ENCODE assay signal across 9 cellular contexts in genomic region chr11:64313491-64314145, GRCh38. TPM values are rescaled to one million over a fixed set of nuclear protein-coding genes. Genes with fewer than 3 reads are reported as not detected.
DNase-seq lines count a peak whose midpoint lies in the region; ATAC-seq, FAIRE-seq and TF ChIP-seq lines count a peak whose summit lies in the region.
"Had no signal": no experiment of that assay in that cellular context is flagged by ENCODE, and none has a peak within 500 bp of the region (broad histone marks: within the 10 kb centered on the region; RNA-seq: fewer than 3 reads in every experiment).

No MANE protein-coding gene starts in this region.

- TF ChIP-seq POLR2A in stomach (IDR thresholded peaks at IDR 0.05), result no peak

- no peak for FAIRE-seq in astrocyte (lab: Jason Lieb, UNC)
- FAIRE-seq in keratinocyte (lab: Jason Lieb, UNC), result no peak

- TF ChIP-seq CTCF in HFFc6 (IDR thresholded peaks at IDR 0.05) (no peak), astrocyte (IDR thresholded peaks at IDR 0.05; ENCODE audit: insufficient read depth, low read depth, low read length) (no peak), keratinocyte (optimal IDR thresholded peaks at IDR 0.05 in 1 of 3, IDR thresholded peaks at IDR 0.05 in 1 of 3, conservative IDR thresholded peaks at IDR 0.05 in 1 of 3; ENCODE audit: extremely low read depth in 1 of 3, insufficient read depth in 2 of 3, low read length in 3 of 3) (peak in 1 of 3 experiments; percentile 23), stomach (IDR thresholded peaks at IDR 0.05) (no peak)

- no peaks in the 10 kb centered on the region for H3K9me1 ChIP-seq in keratinocyte (ENCODE audit: control insufficient read depth, extremely low read depth, insufficient read depth, low read length)

- no peak overlapping the region for H3K27ac ChIP-seq in astrocyte (ENCODE audit: low read depth, low read length)
- H3K27ac ChIP-seq in keratinocyte (ENCODE audit: control insufficient read depth, insufficient read depth, low read length), result no peak overlapping the region
- H3K27ac ChIP-seq in stomach, result peak overlapping the region; percentile 23 to 80 (median 65)
- no peak overlapping the region for H3K27ac ChIP-seq in CD4-positive, alpha-beta memory T cell (ENCODE audit: low read depth, low read length)
- H3K27ac ChIP-seq in mesendoderm (ENCODE audit: low read depth, low read length), result no peak overlapping the region

- H3K9me3 Mint-ChIP-seq in HFFc6 (no peaks in the 10 kb centered on the region), astrocyte (ENCODE audit: unreplicated experiment) (no peaks in the 10 kb centered on the region)
- H3K9me3 Mint-ChIP-seq in CD4-positive, alpha-beta memory T cell, result peaks cover 0 to 2% (median 0%) of the 10 kb centered on the region in 8 donors

- no peak overlapping the region for H3K23ac ChIP-seq in mesendoderm (ENCODE audit: low read length)

- H3K9me3 ChIP-seq in astrocyte (ENCODE audit: insufficient read depth, low read depth, low read length), result no peaks in the 10 kb centered on the region
- no peaks in the 10 kb centered on the region for H3K9me3 ChIP-seq in keratinocyte (ENCODE audit: control insufficient read depth, low read depth, low read length)
- H3K9me3 ChIP-seq in stomach, result no peaks in the 10 kb centered on the region
- H3K9me3 ChIP-seq in CD4-positive, alpha-beta memory T cell (ENCODE audit: control insufficient read depth in 1 of 2, low read length in 2 of 2), result no peaks in the 10 kb centered on the region

- ATAC-seq in HG02571 (IDR thresholded peaks at IDR 0.05; ENCODE audit: unreplicated experiment), result no peak

- no peak overlapping the region for H4K8ac ChIP-seq in mesendoderm (ENCODE audit: low read depth, low read length)

- H3K36me3 Mint-ChIP-seq in HFFc6 (ENCODE audit: low read depth) (peaks cover 13% of the 10 kb centered on the region), astrocyte (ENCODE audit: low read depth, unreplicated experiment) (peaks cover 11% of the 10 kb centered on the region)
- H3K36me3 Mint-ChIP-seq in CD4-positive, alpha-beta memory T cell, result peaks cover 11 to 33% of the 10 kb centered on the region in 2 donors

- H3K4me2 ChIP-seq in astrocyte (ENCODE audit: low read length), result no peak overlapping the region
- H3K4me2 ChIP-seq in keratinocyte (ENCODE audit: control insufficient read depth, extremely low read depth, insufficient read depth, low read depth, low read length), result no peak overlapping the region
- no peak overlapping the region for H3K4me2 ChIP-seq in mesendoderm (ENCODE audit: low read length)

- H4K5ac ChIP-seq in mesendoderm (ENCODE audit: low read length), result no peak overlapping the region

- no peaks in the 10 kb centered on the region for H4K20me1 ChIP-seq in astrocyte (ENCODE audit: insufficient read depth, low read length)
- peaks cover 3% of the 10 kb centered on the region for H4K20me1 ChIP-seq in keratinocyte (ENCODE audit: control insufficient read depth, extremely low read depth, insufficient read depth, low read length)

- H3K4me3 Mint-ChIP-seq in HFFc6 (no peak overlapping the region), astrocyte (ENCODE audit: unreplicated experiment) (peak overlapping the region; percentile 2)
- no peak overlapping the region for H3K4me3 Mint-ChIP-seq in CD4-positive, alpha-beta memory T cell

- H3K4me1 Mint-ChIP-seq in HFFc6 (ENCODE audit: low read depth), result peaks cover 8% of the 10 kb centered on the region
- H3K4me1 Mint-ChIP-seq in astrocyte (ENCODE audit: low read depth, unreplicated experiment), result peaks cover 9% of the 10 kb centered on the region
- peaks cover 15 to 40% (median 24%) of the 10 kb centered on the region in 4 donors for H3K4me1 Mint-ChIP-seq in CD4-positive, alpha-beta memory T cell

- H2BK120ac ChIP-seq in mesendoderm (ENCODE audit: low read depth, low read length), result no peak overlapping the region

- no peak overlapping the region for H2BK5ac ChIP-seq in mesendoderm (ENCODE audit: low read length)

- no peaks in the 10 kb centered on the region for H3K79me1 ChIP-seq in mesendoderm (ENCODE audit: low read length)

- no peak overlapping the region for H3K18ac ChIP-seq in mesendoderm (ENCODE audit: low read length)

- no peak for DNase-seq in HFFc6
- DNase-seq in astrocyte (ENCODE audit: low read depth), result no peak
- DNase-seq in keratinocyte (ENCODE audit: low read depth, low spot score), result no peak
- no peak for DNase-seq in stomach
- DNase-seq in CD4-positive, alpha-beta memory T cell, result no peak
- no peak for DNase-seq in mesendoderm
- no peak for DNase-seq in stimulated activated CD4-positive, alpha-beta T cell treated with anti-CD3 and anti-CD28 coated beads, Interleukin-1b, Interleukin-23, amount 100 ng/mL, for 48 hours

- H2AFZ ChIP-seq in astrocyte (ENCODE audit: low read depth, low read length) (no peak overlapping the region), keratinocyte (ENCODE audit: control insufficient read depth, low read length) (no peak overlapping the region)

- intact Hi-C loops in stomach (cut with DNase I; ENCODE audit: low total_unique reads), result no loop called here
- intact Hi-C loops in CD4-positive, alpha-beta memory T cell (cut with micrococcal nuclease), result no loop called here

- H3K56ac ChIP-seq in mesendoderm (ENCODE audit: low read length), result no peak overlapping the region

- no peaks in the 10 kb centered on the region for H3K36me3 ChIP-seq in astrocyte (ENCODE audit: insufficient read depth, low read length)
- H3K36me3 ChIP-seq in keratinocyte (ENCODE audit: control insufficient read depth in 2 of 2, extremely low read depth in 1 of 2, insufficient read depth in 2 of 2, low read length in 2 of 2), result peaks cover 13 to 22% of the 10 kb centered on the region in 2 experiments
- H3K36me3 ChIP-seq in stomach, result peaks cover 23 to 43% (median 36%) of the 10 kb centered on the region in 4 donors
- peaks cover 12% of the 10 kb centered on the region for H3K36me3 ChIP-seq in CD4-positive, alpha-beta memory T cell (ENCODE audit: insufficient read depth, low read length)
- no peaks in the 10 kb centered on the region for H3K36me3 ChIP-seq in mesendoderm (ENCODE audit: control insufficient read depth, insufficient read depth, low read length)

- no peak overlapping the region for H3K4ac ChIP-seq in mesendoderm (ENCODE audit: low read depth, low read length)

- H3K9ac ChIP-seq in astrocyte (ENCODE audit: low read length), result no peak overlapping the region
- peak overlapping the region; percentile 13 for H3K9ac ChIP-seq in keratinocyte (ENCODE audit: control insufficient read depth, extremely low read depth, insufficient read depth, low read length)
- H3K9ac ChIP-seq in mesendoderm (ENCODE audit: low read length), result no peak overlapping the region

- H2AK5ac ChIP-seq in mesendoderm (ENCODE audit: low read length), result no peak overlapping the region

- dilution Hi-C loops in keratinocyte (cut with MboI; ENCODE audit: extremely low pct_ligation_motif_present, low sequenced_read_pairs), result no loop called here

- H3K27me3 ChIP-seq in astrocyte (ENCODE audit: insufficient read depth, low read length) (no peaks in the 10 kb centered on the region), keratinocyte (ENCODE audit: control insufficient read depth, extremely low read depth, insufficient read depth, low read length) (no peaks in the 10 kb centered on the region), stomach (no peaks in the 10 kb centered on the region), mesendoderm (ENCODE audit: insufficient read depth, low read length, poor library complexity) (no peaks in the 10 kb centered on the region)
- no peaks in the 10 kb centered on the region for H3K27me3 ChIP-seq in CD4-positive, alpha-beta memory T cell (ENCODE audit: insufficient read depth, low read length)

- no peak for TF ChIP-seq EP300 in stomach (IDR thresholded peaks at IDR 0.05)

- POLR2A ChIA-PET in CD4-positive, alpha-beta memory T cell (lab: Charles Lee; ENCODE audit: partially characterized antibody), result no interaction called here

- WGBS in stomach, 5 donors, result 66 to 77% (median 74%) methylated on average over 13 to 18 of the region's 18 CpGs
- WGBS in mesendoderm (ENCODE audit: extremely low coverage, insufficient coverage, low lambda C conversion rate), result no CpG with 5 or more reads among the region's 18 CpGs

- peaks cover 23% of the 10 kb centered on the region for H3K79me2 ChIP-seq in astrocyte (ENCODE audit: insufficient read depth, low read length)
- H3K79me2 ChIP-seq in keratinocyte (ENCODE audit: control insufficient read depth, insufficient read depth, low read length), result peaks cover 17% of the 10 kb centered on the region
- H3K79me2 ChIP-seq in mesendoderm (ENCODE audit: control insufficient read depth, insufficient read depth, low read length), result peaks cover 4% of the 10 kb centered on the region

- H3K4me3 ChIP-seq in astrocyte (ENCODE audit: insufficient read depth, low read depth, low read length) (no peak overlapping the region), keratinocyte (ENCODE audit: control insufficient read depth in 2 of 3, extremely low read depth in 1 of 3, insufficient read depth in 2 of 3, low read depth in 1 of 3, low read length in 3 of 3) (no peak overlapping the region), stomach (peak overlapping the region in 1 of 4 donors; percentile 16), mesendoderm (ENCODE audit: low read length) (no peak overlapping the region)
- no peak overlapping the region for H3K4me3 ChIP-seq in CD4-positive, alpha-beta memory T cell (ENCODE audit: low read length in 2 of 2)

- CTCF ChIA-PET in CD4-positive, alpha-beta memory T cell (lab: Charles Lee; ENCODE audit: partially characterized antibody), result interaction anchor here (1.2 kb wide), 1 partner anchor 107 kb away, joined by 3 read pairs; the partner anchor contains the start of gene FERMT3

- H3K27me3 Mint-ChIP-seq in HFFc6 (ENCODE audit: insufficient read depth) (peaks cover 1% of the 10 kb centered on the region), astrocyte (ENCODE audit: low read depth, unreplicated experiment) (no peaks in the 10 kb centered on the region)
- no peaks in the 10 kb centered on the region for H3K27me3 Mint-ChIP-seq in CD4-positive, alpha-beta memory T cell

- peak overlapping the region; percentile 44; the same call in 1 of the 2 replicates for H3K27ac Mint-ChIP-seq in HFFc6
- no peak overlapping the region for H3K27ac Mint-ChIP-seq in astrocyte (ENCODE audit: unreplicated experiment)
- peak overlapping the region in 2 of 7 donors; percentile 72 to 74 for H3K27ac Mint-ChIP-seq in CD4-positive, alpha-beta memory T cell

- H2BK15ac ChIP-seq in mesendoderm (replicated peaks; ENCODE audit: low read depth), result no peak overlapping the region

- H3K4me1 ChIP-seq in astrocyte (ENCODE audit: insufficient read depth, low read length) (no peaks in the 10 kb centered on the region), keratinocyte (ENCODE audit: control insufficient read depth, extremely low read depth, insufficient read depth, low read length) (peaks cover 28% of the 10 kb centered on the region), stomach (peaks cover 8 to 49% (median 31%) of the 10 kb centered on the region in 4 donors), mesendoderm (ENCODE audit: control insufficient read depth, low read depth, low read length) (no peaks in the 10 kb centered on the region)
- H3K4me1 ChIP-seq in CD4-positive, alpha-beta memory T cell (ENCODE audit: insufficient read depth, low read length), result peaks cover 14% of the 10 kb centered on the region

RNA-seq across cellular contexts. Expression of gene TRMT112, which starts 3.7 kb away (rescaled TPM):
- 100 to 1,000 TPM; 246 to 269 (median 261) TPM for total RNA-seq in HFFc6 (2021; fragmentation: NEBNext Ultra II Directional; extraction: Animal tissue kit (Norgen Biotek cat#: 25700))
- total RNA-seq in astrocyte (130 and 146 TPM in 2 replicates), stomach (100 to 1,000 TPM in 2 of 5 donors, 10 to 100 TPM in 3; 50.8 to 181 (median 99.9) TPM)
- polyA plus RNA-seq in keratinocyte (238 to 408 TPM (median 297 TPM) in 3 replicates), stomach (100 to 1,000 TPM; 271 to 337 (median 328) TPM)
- 46.0 TPM for polyA plus RNA-seq in keratinocyte (2011; ENCODE audit: low read depth)
- 221 and 340 TPM in 2 replicates for polyA plus RNA-seq in keratinocyte (2011; cell fraction: cytosol; rRNA removed)
- polyA plus RNA-seq in keratinocyte (2011; cell fraction: nucleus; rRNA removed), result 140 and 145 TPM in 2 replicates
- 333 and 344 TPM in 2 replicates for polyA plus RNA-seq in keratinocyte (2012; ENCODE audit: low replicate concordance)
- polyA minus RNA-seq in keratinocyte, result 54.1 to 102 TPM (median 58.6 TPM) in 3 replicates
- 173 TPM for polyA minus RNA-seq in keratinocyte (2011; cell fraction: cytosol; rRNA and poly(A)+ RNA removed)
- polyA minus RNA-seq in keratinocyte (2011; cell fraction: nucleus; rRNA and poly(A)+ RNA removed), result 23.8 and 26.3 TPM in 2 replicates
- 100 to 1,000 TPM; 171 to 174 TPM for total RNA-seq in CD4-positive, alpha-beta memory T cell
- polyA plus RNA-seq in CD4-positive, alpha-beta memory T cell, result 100 to 1,000 TPM; 413 to 516 TPM
- 524 TPM for polyA plus RNA-seq in mesendoderm (2013, experiment 1 of 2)
- polyA plus RNA-seq in mesendoderm (2013, experiment 2 of 2), result 540 TPM

RNA-seq across cellular contexts. Expression of gene PRDX5, which starts 4.3 kb away (rescaled TPM):
- 100 to 1,000 TPM; 161 to 207 (median 186) TPM for total RNA-seq in HFFc6 (2021; fragmentation: NEBNext Ultra II Directional; extraction: Animal tissue kit (Norgen Biotek cat#: 25700))
- total RNA-seq in astrocyte (243 and 263 TPM in 2 replicates), stomach (100 to 1,000 TPM in 3 of 5 donors, 10 to 100 TPM in 1, 1 to 10 TPM in 1; 9.3 to 254 (median 125) TPM)
- polyA plus RNA-seq in keratinocyte (590 to 817 TPM (median 591 TPM) in 3 replicates), stomach (100 to 1,000 TPM; 462 to 725 (median 673) TPM)
- 124 TPM for polyA plus RNA-seq in keratinocyte (2011; ENCODE audit: low read depth)
- polyA plus RNA-seq in keratinocyte (2011; cell fraction: cytosol; rRNA removed), result 440 and 697 TPM in 2 replicates
- polyA plus RNA-seq in keratinocyte (2011; cell fraction: nucleus; rRNA removed), result 319 and 355 TPM in 2 replicates
- polyA plus RNA-seq in keratinocyte (2012; ENCODE audit: low replicate concordance), result 463 and 515 TPM in 2 replicates
- polyA minus RNA-seq in keratinocyte, result 146 to 217 TPM (median 180 TPM) in 3 replicates
- 299 TPM for polyA minus RNA-seq in keratinocyte (2011; cell fraction: cytosol; rRNA and poly(A)+ RNA removed)
- polyA minus RNA-seq in keratinocyte (2011; cell fraction: nucleus; rRNA and poly(A)+ RNA removed), result 43.8 and 51.7 TPM in 2 replicates
- 10 to 100 TPM; 57.6 to 58.7 TPM for total RNA-seq in CD4-positive, alpha-beta memory T cell
- polyA plus RNA-seq in CD4-positive, alpha-beta memory T cell, result 100 to 1,000 TPM; 164 to 251 TPM
- polyA plus RNA-seq in mesendoderm (2013, experiment 1 of 2), result 99.0 TPM
- polyA plus RNA-seq in mesendoderm (2013, experiment 2 of 2), result 97.3 TPM

RNA-seq across cellular contexts. Expression of gene ESRRA, which starts 8.3 kb away (rescaled TPM):
- 10 to 100 TPM; 18.9 to 25.0 (median 21.7) TPM for total RNA-seq in HFFc6 (2021; fragmentation: NEBNext Ultra II Directional; extraction: Animal tissue kit (Norgen Biotek cat#: 25700))
- 25.0 and 26.3 TPM in 2 replicates for total RNA-seq in astrocyte
- 20.8 to 33.9 TPM (median 25.9 TPM) in 3 replicates for polyA plus RNA-seq in keratinocyte
- 6.2 TPM for polyA plus RNA-seq in keratinocyte (2011; ENCODE audit: low read depth)
- 13.5 and 32.9 TPM in 2 replicates for polyA plus RNA-seq in keratinocyte (2011; cell fraction: cytosol; rRNA removed)
- 26.2 and 37.4 TPM in 2 replicates for polyA plus RNA-seq in keratinocyte (2011; cell fraction: nucleus; rRNA removed)
- polyA plus RNA-seq in keratinocyte (2012; ENCODE audit: low replicate concordance), result 31.4 and 31.7 TPM in 2 replicates
- 9.4 to 20.5 TPM (median 17.5 TPM) in 3 replicates for polyA minus RNA-seq in keratinocyte
- 58.5 TPM for polyA minus RNA-seq in keratinocyte (2011; cell fraction: cytosol; rRNA and poly(A)+ RNA removed)
- polyA minus RNA-seq in keratinocyte (2011; cell fraction: nucleus; rRNA and poly(A)+ RNA removed), result 18.3 and 22.3 TPM in 2 replicates
- total RNA-seq in stomach, result 100 to 1,000 TPM in 3 of 5 donors, 10 to 100 TPM in 2; 45.5 to 685 (median 142) TPM
- polyA plus RNA-seq in stomach, result 10 to 100 TPM; 63.5 to 86.6 (median 82.5) TPM
- 10 to 100 TPM; 29.5 to 31.9 TPM for total RNA-seq in CD4-positive, alpha-beta memory T cell
- 10 to 100 TPM in 1 of 2 donors, 1 to 10 TPM in 1; 4.4 to 12.4 TPM for polyA plus RNA-seq in CD4-positive, alpha-beta memory T cell
- 9.3 TPM for polyA plus RNA-seq in mesendoderm (2013, experiment 1 of 2)
- polyA plus RNA-seq in mesendoderm (2013, experiment 2 of 2), result 8.3 TPM

RNA-seq across cellular contexts. Expression of gene CATSPERZ, which starts 13.5 kb away (rescaled TPM):
- total RNA-seq in HFFc6 (2021; fragmentation: NEBNext Ultra II Directional; extraction: Animal tissue kit (Norgen Biotek cat#: 25700)), result under 1 TPM in 1 of 6 experiments, not detected in 5; 0.31 TPM
- total RNA-seq in astrocyte (not detected in 2 replicates), stomach (10 to 100 TPM in 1 of 5 donors, not detected in 4; 11.3 TPM)
- polyA plus RNA-seq in keratinocyte (0.17 to 0.29 TPM (median 0.19 TPM) in 3 replicates), stomach (1 to 10 TPM in 2 of 3 donors, under 1 TPM in 1; 0.18 to 5.2 (median 1.7) TPM)
- not detected for polyA plus RNA-seq in keratinocyte (2011; ENCODE audit: low read depth)
- 0.15 and 0.23 TPM in 2 replicates for polyA plus RNA-seq in keratinocyte (2011; cell fraction: cytosol; rRNA removed)
- polyA plus RNA-seq in keratinocyte (2011; cell fraction: nucleus; rRNA removed), result not detected in 2 replicates
- 0.28 TPM in 1 of 2 replicates, not detected in the other for polyA plus RNA-seq in keratinocyte (2012; ENCODE audit: low replicate concordance)
- not detected in 3 replicates for polyA minus RNA-seq in keratinocyte
- polyA minus RNA-seq in keratinocyte (2011; cell fraction: cytosol; rRNA and poly(A)+ RNA removed), result not detected
- polyA minus RNA-seq in keratinocyte (2011; cell fraction: nucleus; rRNA and poly(A)+ RNA removed), result not detected in 2 replicates
- total RNA-seq in CD4-positive, alpha-beta memory T cell, result not detected
- not detected for polyA plus RNA-seq in CD4-positive, alpha-beta memory T cell
- polyA plus RNA-seq in mesendoderm (2013, experiment 1 of 2), result 0.11 TPM
- 0.13 TPM for polyA plus RNA-seq in mesendoderm (2013, experiment 2 of 2)
- polyA plus RNA-seq: neural cell had no signal

RNA-seq across cellular contexts. Expression of gene KCNK4, which starts 22.5 kb away (rescaled TPM):
- under 1 TPM in 1 of 6 experiments, not detected in 5; 0.14 TPM for total RNA-seq in HFFc6 (2021; fragmentation: NEBNext Ultra II Directional; extraction: Animal tissue kit (Norgen Biotek cat#: 25700))
- total RNA-seq in astrocyte (0.52 TPM in 1 of 2 replicates, not detected in the other), stomach (not detected)
- polyA plus RNA-seq in keratinocyte (not detected in 3 replicates), stomach (not detected)
- not detected for polyA plus RNA-seq in keratinocyte (2011; ENCODE audit: low read depth)
- polyA plus RNA-seq in keratinocyte (2011; cell fraction: cytosol; rRNA removed), result not detected in 2 replicates
- not detected in 2 replicates for polyA plus RNA-seq in keratinocyte (2011; cell fraction: nucleus; rRNA removed)
- not detected in 2 replicates for polyA plus RNA-seq in keratinocyte (2012; ENCODE audit: low replicate concordance)
- not detected in 3 replicates for polyA minus RNA-seq in keratinocyte
- polyA minus RNA-seq in keratinocyte (2011; cell fraction: cytosol; rRNA and poly(A)+ RNA removed), result not detected
- polyA minus RNA-seq in keratinocyte (2011; cell fraction: nucleus; rRNA and poly(A)+ RNA removed), result not detected in 2 replicates
- not detected for total RNA-seq in CD4-positive, alpha-beta memory T cell
- polyA plus RNA-seq in CD4-positive, alpha-beta memory T cell, result not detected
- not detected for polyA plus RNA-seq in mesendoderm (2013, experiment 1 of 2)
- 0.03 TPM for polyA plus RNA-seq in mesendoderm (2013, experiment 2 of 2)

Comparison
In these comparisons a context has a peak if more than half of its experiments do, and no peak if none do; other contexts are left out.
1. H3K27ac ChIP-seq: peak in stomach (5 of 5); none in astrocyte (single experiment), keratinocyte (single experiment), CD4-positive, alpha-beta memory T cell (single experiment) and mesendoderm (single experiment).